ENCODE assay signal across 8 cellular contexts in genomic region chr11:45209904-45210699, GRCh38.
A peak's percentile ranks its signal among the peaks of the same experiment; 100 is the strongest.
DNase-seq lines count a peak whose midpoint lies in the region; ATAC-seq and TF ChIP-seq lines count a peak whose summit lies in the region.

No MANE protein-coding gene starts in this region.

- H3K9me3 Mint-ChIP-seq in activated T-cell treated with anti-CD3 and anti-CD28 coated beads, Interleukin-2, amount 50 U/mL, for 72 hours = no peaks in the 10 kb centered on the region

- no peaks in the 10 kb centered on the region for H3K9me2 ChIP-seq in SK-N-SH

- H3K36me3 Mint-ChIP-seq in activated T-cell treated with anti-CD3 and anti-CD28 coated beads, Interleukin-2, amount 50 U/mL, for 72 hours (ENCODE audit: insufficient read depth in 2 of 2) = no peaks in the 10 kb centered on the region

- TF ChIP-seq EP300 in SK-N-SH (IDR thresholded peaks at IDR 0.05; ENCODE audit: borderline replicate concordance in 1 of 2, low read depth in 1 of 2, low read length in 1 of 2) (no peak), esophagus muscularis mucosa (IDR thresholded peaks at IDR 0.05) (peak; percentile 91)

- H3K4me3 Mint-ChIP-seq in activated T-cell treated with anti-CD3 and anti-CD28 coated beads, Interleukin-2, amount 50 U/mL, for 72 hours = no peak overlapping the region

- H4K20me1 ChIP-seq in SK-N-SH (ENCODE audit: insufficient read depth) = no peaks in the 10 kb centered on the region

- no peak overlapping the region for H3K27ac Mint-ChIP-seq in activated T-cell treated with anti-CD3 and anti-CD28 coated beads, Interleukin-2, amount 50 U/mL, for 72 hours

- DNase-seq in SK-N-SH (peak; percentile 46), esophagus muscularis mucosa (ENCODE audit: extremely low spot score) (peak; percentile 96), mucosa of descending colon (peak in 2 of 3 donors; percentile 34 to 52), uterus (peak; percentile 96 to 98), foreskin melanocyte (no peak)
- no peak for DNase-seq in activated T-cell treated with anti-CD3 and anti-CD28 coated beads, Interleukin-2, amount 50 U/mL, for 72 hours

- ATAC-seq in SK-N-SH treated with all-trans-retinoic acid at 6 μM for 48 hours (no peak), mucosa of descending colon (peak; percentile 38), HG03280 (IDR thresholded peaks at IDR 0.05; ENCODE audit: unreplicated experiment) (no peak)
- ATAC-seq in activated T-cell treated with anti-CD3 and anti-CD28 coated beads, Interleukin-2, amount 50 U/mL, for 72 hours (replicated peaks in 1 of 2) = no peak

- TF ChIP-seq POLR2A in esophagus muscularis mucosa (IDR thresholded peaks at IDR 0.05; ENCODE audit: low read depth) = no peak
- peak in 1 of 2 donors; percentile 35 for TF ChIP-seq POLR2A in uterus (IDR thresholded peaks at IDR 0.05)

- no peak overlapping the region for H2AFZ ChIP-seq in SK-N-SH (ENCODE audit: low read depth)

- POLR2A ChIA-PET in SK-N-SH (lab: Yijun Ruan, JAX) = no interaction called here

- no peaks in the 10 kb centered on the region for H3K79me2 ChIP-seq in SK-N-SH (ENCODE audit: insufficient read depth)

- peaks cover 7% of the 10 kb centered on the region for H3K4me1 Mint-ChIP-seq in activated T-cell treated with anti-CD3 and anti-CD28 coated beads, Interleukin-2, amount 50 U/mL, for 72 hours (ENCODE audit: low read depth)

- no peak overlapping the region for H3K4me3 ChIP-seq in SK-N-SH (ENCODE audit: low read depth in 2 of 2, low read length in 1 of 2)
- peak overlapping the region; percentile 22 to 43 (median 31) for H3K4me3 ChIP-seq in esophagus muscularis mucosa
- H3K4me3 ChIP-seq in mucosa of descending colon = no peak overlapping the region
- H3K4me3 ChIP-seq in uterus = peak overlapping the region in 1 of 2 donors; percentile 1

- intact Hi-C loops in esophagus muscularis mucosa (cut with DNase I) = loop anchor here (5.0 kb wide), 1 partner anchor 63 kb away; the partner anchor contains the start of gene PRDM11
- intact Hi-C loops in mucosa of descending colon (cut with DNase I, micrococcal nuclease) = loop anchor here in 1 of 2 donors (5.0 kb wide), 1 partner anchor 68 kb away; no protein-coding TSS in a partner anchor
- intact Hi-C loops in uterus (cut with DNase I; ENCODE audit: low total_unique reads) = loop anchor here (10.0 kb wide), 1 partner anchor 45 kb away; no protein-coding TSS in a partner anchor

- H3K27me3 ChIP-seq in SK-N-SH (ENCODE audit: insufficient read depth) (no peaks in the 10 kb centered on the region), esophagus muscularis mucosa (no peaks in the 10 kb centered on the region), uterus (no peaks in the 10 kb centered on the region)

- no peaks in the 10 kb centered on the region for H3K9me3 ChIP-seq in SK-N-SH
- H3K9me3 ChIP-seq in esophagus muscularis mucosa = no peaks in the 10 kb centered on the region
- H3K9me3 ChIP-seq in mucosa of descending colon = no peaks in the 10 kb centered on the region
- H3K9me3 ChIP-seq in uterus = no peaks in the 10 kb centered on the region

- 85% methylated on average over 22 of the region's 29 CpGs for WGBS in SK-N-SH (ENCODE audit: low lambda C conversion rate)
- 8% methylated on average over 28 of the region's 29 CpGs for WGBS in esophagus muscularis mucosa

- H3K9ac ChIP-seq in SK-N-SH = no peak overlapping the region

- H3K4me2 ChIP-seq in SK-N-SH = no peak overlapping the region

- H3K27me3 Mint-ChIP-seq in activated T-cell treated with anti-CD3 and anti-CD28 coated beads, Interleukin-2, amount 50 U/mL, for 72 hours (ENCODE audit: low read depth) = no peaks in the 10 kb centered on the region

- TF ChIP-seq RAD21 in SK-N-SH (IDR thresholded peaks at IDR 0.05; ENCODE audit: low read length) = no peak

- H3K27ac ChIP-seq in SK-N-SH (ENCODE audit: low read depth in 2 of 2, low read length in 1 of 2) = no peak overlapping the region
- peak overlapping the region; percentile 83 to 95 (median 89) for H3K27ac ChIP-seq in esophagus muscularis mucosa (replicated peaks in 1 of 4)
- H3K27ac ChIP-seq in uterus = peak overlapping the region; percentile 86 to 97

- CTCF ChIA-PET in SK-N-SH (lab: Yijun Ruan, JAX) = interaction anchor here (0.6 to 1.7 kb wide), 2 partner anchors 23 to 287 kb away, joined by 3 to 6 read pairs; no protein-coding TSS in a partner anchor

- no peaks in the 10 kb centered on the region for H3F3A ChIP-seq in SK-N-SH (replicated peaks; ENCODE audit: insufficient read depth)

- TF ChIP-seq CTCF in SK-N-SH (IDR thresholded peaks at IDR 0.05) (no peak), esophagus muscularis mucosa (IDR thresholded peaks at IDR 0.05) (peak in 1 of 3 experiments; percentile 13), mucosa of descending colon (IDR thresholded peaks at IDR 0.05) (no peak), uterus (IDR thresholded peaks at IDR 0.05) (peak in 2 of 4 experiments; percentile 3 to 14)

- H3K4me1 ChIP-seq in SK-N-SH (ENCODE audit: control insufficient read depth in 1 of 2, insufficient read depth in 2 of 2, low read depth in 1 of 2, low read length in 1 of 2) (no peaks in the 10 kb centered on the region; a peak in 2 of 4 replicates), esophagus muscularis mucosa (peaks cover 37 to 66% (median 48%) of the 10 kb centered on the region in 4 donors), mucosa of descending colon (ENCODE audit: low read depth) (peaks cover 13% of the 10 kb centered on the region), uterus (peaks cover 0 to 20% of the 10 kb centered on the region in 2 donors)

- H3K36me3 ChIP-seq in SK-N-SH (replicated peaks in 1 of 2; ENCODE audit: control insufficient read depth in 1 of 2, insufficient read depth in 2 of 2, low read length in 1 of 2) (peaks cover 0 to 7% of the 10 kb centered on the region in 2 experiments), esophagus muscularis mucosa (peaks cover 8 to 59% (median 25%) of the 10 kb centered on the region in 4 donors), mucosa of descending colon (ENCODE audit: low read depth) (no peaks in the 10 kb centered on the region), uterus (no peaks in the 10 kb centered on the region)

TF ChIP-seq in SK-N-SH, 30 proteins besides CTCF, POLR2A, EP300 and RAD21:
- TF ChIP-seq TAF1 (IDR thresholded peaks at IDR 0.05; ENCODE audit: borderline replicate concordance, low read depth, low read length) = no peak

TF ChIP-seq in SK-N-SH treated with all-trans-retinoic acid at 6 μM for 48 hours, 23 proteins besides CTCF, POLR2A, EP300 and RAD21 (continues in another document):
- no peak for TF ChIP-seq ZC3H10 (CRISPR knock-in tag; IDR thresholded peaks at IDR 0.05)
- no peak for TF ChIP-seq PPARA (CRISPR knock-in tag; IDR thresholded peaks at IDR 0.05; ENCODE audit: borderline replicate concordance)
- TF ChIP-seq TCF4 (CRISPR knock-in tag; IDR thresholded peaks at IDR 0.05; ENCODE audit: borderline replicate concordance) = no peak
- TF ChIP-seq OSR1 (CRISPR knock-in tag; IDR thresholded peaks at IDR 0.05) = no peak
- no peak for TF ChIP-seq ESRRG (CRISPR knock-in tag; IDR thresholded peaks at IDR 0.05)
- TF ChIP-seq, protein P1, sequence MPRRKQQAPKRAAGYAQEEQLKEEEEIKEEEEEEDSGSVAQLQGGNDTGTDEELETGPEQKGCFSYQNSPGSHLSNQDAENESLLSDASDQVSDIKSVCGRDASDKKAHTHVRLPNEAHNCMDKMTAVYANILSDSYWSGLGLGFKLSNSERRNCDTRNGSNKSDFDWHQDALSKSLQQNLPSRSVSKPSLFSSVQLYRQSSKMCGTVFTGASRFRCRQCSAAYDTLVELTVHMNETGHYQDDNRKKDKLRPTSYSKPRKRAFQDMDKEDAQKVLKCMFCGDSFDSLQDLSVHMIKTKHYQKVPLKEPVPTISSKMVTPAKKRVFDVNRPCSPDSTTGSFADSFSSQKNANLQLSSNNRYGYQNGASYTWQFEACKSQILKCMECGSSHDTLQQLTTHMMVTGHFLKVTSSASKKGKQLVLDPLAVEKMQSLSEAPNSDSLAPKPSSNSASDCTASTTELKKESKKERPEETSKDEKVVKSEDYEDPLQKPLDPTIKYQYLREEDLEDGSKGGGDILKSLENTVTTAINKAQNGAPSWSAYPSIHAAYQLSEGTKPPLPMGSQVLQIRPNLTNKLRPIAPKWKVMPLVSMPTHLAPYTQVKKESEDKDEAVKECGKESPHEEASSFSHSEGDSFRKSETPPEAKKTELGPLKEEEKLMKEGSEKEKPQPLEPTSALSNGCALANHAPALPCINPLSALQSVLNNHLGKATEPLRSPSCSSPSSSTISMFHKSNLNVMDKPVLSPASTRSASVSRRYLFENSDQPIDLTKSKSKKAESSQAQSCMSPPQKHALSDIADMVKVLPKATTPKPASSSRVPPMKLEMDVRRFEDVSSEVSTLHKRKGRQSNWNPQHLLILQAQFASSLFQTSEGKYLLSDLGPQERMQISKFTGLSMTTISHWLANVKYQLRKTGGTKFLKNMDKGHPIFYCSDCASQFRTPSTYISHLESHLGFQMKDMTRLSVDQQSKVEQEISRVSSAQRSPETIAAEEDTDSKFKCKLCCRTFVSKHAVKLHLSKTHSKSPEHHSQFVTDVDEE (CRISPR knock-in tag; IDR thresholded peaks at IDR 0.05) = no peak
- TF ChIP-seq GLIS3 (CRISPR knock-in tag; IDR thresholded peaks at IDR 0.05) = no peak
- no peak for TF ChIP-seq ZNF565 (CRISPR knock-in tag; conservative IDR thresholded peaks at IDR 0.05; ENCODE audit: low read depth)
- TF ChIP-seq ISL1 (CRISPR knock-in tag; IDR thresholded peaks at IDR 0.05) = no peak
- TF ChIP-seq, protein P2, sequence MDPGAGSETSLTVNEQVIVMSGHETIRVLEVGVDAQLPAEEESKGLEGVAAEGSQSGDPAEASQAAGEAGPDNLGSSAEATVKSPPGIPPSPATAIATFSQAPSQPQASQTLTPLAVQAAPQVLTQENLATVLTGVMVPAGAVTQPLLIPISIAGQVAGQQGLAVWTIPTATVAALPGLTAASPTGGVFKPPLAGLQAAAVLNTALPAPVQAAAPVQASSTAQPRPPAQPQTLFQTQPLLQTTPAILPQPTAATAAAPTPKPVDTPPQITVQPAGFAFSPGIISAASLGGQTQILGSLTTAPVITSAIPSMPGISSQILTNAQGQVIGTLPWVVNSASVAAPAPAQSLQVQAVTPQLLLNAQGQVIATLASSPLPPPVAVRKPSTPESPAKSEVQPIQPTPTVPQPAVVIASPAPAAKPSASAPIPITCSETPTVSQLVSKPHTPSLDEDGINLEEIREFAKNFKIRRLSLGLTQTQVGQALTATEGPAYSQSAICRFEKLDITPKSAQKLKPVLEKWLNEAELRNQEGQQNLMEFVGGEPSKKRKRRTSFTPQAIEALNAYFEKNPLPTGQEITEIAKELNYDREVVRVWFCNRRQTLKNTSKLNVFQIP (CRISPR knock-in tag; IDR thresholded peaks at IDR 0.05; ENCODE audit: borderline replicate concordance, low read depth) = no peak
- no peak for TF ChIP-seq ZFP3 (CRISPR knock-in tag; IDR thresholded peaks at IDR 0.05)

Comparison
In these comparisons a context has a peak if more than half of its experiments do, and no peak if none do; other contexts are left out.
1. DNase-seq: peak in SK-N-SH (single experiment), esophagus muscularis mucosa (single experiment), mucosa of descending colon (2 of 3) and uterus (2 of 2); none in activated T-cell treated with anti-CD3 and anti-CD28 coated beads, Interleukin-2, amount 50 U/mL, for 72 hours (0 of 2) and foreskin melanocyte (single experiment).
2. H3K27ac ChIP-seq: peak in esophagus muscularis mucosa (4 of 4) and uterus (2 of 2); none in SK-N-SH (0 of 2).
3. H3K4me3 ChIP-seq: peak in esophagus muscularis mucosa (4 of 4); none in SK-N-SH (0 of 2) and mucosa of descending colon (single experiment).